8 cellular contexts compared by ENCODE assay signal in the genomic region with DNA sequence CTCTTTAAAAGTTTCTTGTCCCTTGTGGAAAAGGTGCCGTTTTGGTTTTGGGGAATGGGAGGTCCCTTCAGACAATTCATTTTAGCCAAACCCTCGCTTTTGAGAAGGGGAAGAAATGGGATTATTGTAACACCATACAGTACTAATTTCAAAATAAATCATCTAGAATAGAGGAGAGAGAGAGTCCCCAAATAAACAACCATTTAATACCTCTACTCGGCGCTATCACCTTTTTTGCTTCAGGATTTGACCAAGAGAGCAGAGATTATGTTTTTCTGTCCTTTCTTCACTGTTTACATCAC. TPM values are rescaled to one million over a fixed set of nuclear protein-coding genes. Genes with fewer than 3 reads are reported as not detected.
DNase-seq lines count a peak whose midpoint lies in the region; ATAC-seq and TF ChIP-seq lines count a peak whose summit lies in the region.

No MANE protein-coding gene starts in this region.

- no peak for TF ChIP-seq EP300 in stomach (IDR thresholded peaks at IDR 0.05)

- H3K36me3 Mint-ChIP-seq in activated T-helper 17 cell treated with anti-CD3 and anti-CD28 coated beads, Interleukin-2, amount 50 U/mL, for 72 hours (ENCODE audit: low read depth), result peaks cover 33% of the 10 kb centered on the region

- peaks cover 19% of the 10 kb centered on the region for H3K4me1 Mint-ChIP-seq in activated T-helper 17 cell treated with anti-CD3 and anti-CD28 coated beads, Interleukin-2, amount 50 U/mL, for 72 hours

- H3K4me3 Mint-ChIP-seq in activated T-helper 17 cell treated with anti-CD3 and anti-CD28 coated beads, Interleukin-2, amount 50 U/mL, for 72 hours, result peak overlapping the region; percentile 99

- no peaks in the 10 kb centered on the region for H3K36me3 ChIP-seq in stomach

- DNase-seq in NCI-H1105 treated with DMSO at 0.1 percent for 48 hours (lab: John Stamatoyannopoulos, UW) (peak; percentile 23), NCI-H1105 (lab: John Stamatoyannopoulos, UW) (no peak), stomach (no peak), NCI-H2227 treated with DMSO at 0.1 percent for 48 hours (lab: John Stamatoyannopoulos, UW) (no peak)

- peak overlapping the region; percentile 91 to 98 (median 94) for H3K27ac ChIP-seq in stomach

- peaks cover 33 to 49% (median 40%) of the 10 kb centered on the region in 4 donors for H3K4me1 ChIP-seq in stomach

- WGBS in stomach, 5 donors, result 24 to 36% (median 32%) methylated on average over 4 of the region's 4 CpGs

- H3K9me3 ChIP-seq in iPS-18c (ENCODE audit: control insufficient read depth, insufficient read depth, low read length), result no peaks in the 10 kb centered on the region
- no peaks in the 10 kb centered on the region for H3K9me3 ChIP-seq in stomach

- no peaks in the 10 kb centered on the region for H3K27me3 ChIP-seq in stomach

- H3K9me3 Mint-ChIP-seq in activated T-helper 17 cell treated with anti-CD3 and anti-CD28 coated beads, Interleukin-2, amount 50 U/mL, for 72 hours, result no peaks in the 10 kb centered on the region

- intact Hi-C loops in stomach (cut with DNase I; ENCODE audit: low total_unique reads), result no loop called here

- no peak for TF ChIP-seq POLR2A in stomach (IDR thresholded peaks at IDR 0.05)

- TF ChIP-seq CTCF in stomach (IDR thresholded peaks at IDR 0.05), result no peak

- peak overlapping the region; percentile 95 for H3K27ac Mint-ChIP-seq in activated T-helper 17 cell treated with anti-CD3 and anti-CD28 coated beads, Interleukin-2, amount 50 U/mL, for 72 hours

- no peaks in the 10 kb centered on the region for H3K27me3 Mint-ChIP-seq in activated T-helper 17 cell treated with anti-CD3 and anti-CD28 coated beads, Interleukin-2, amount 50 U/mL, for 72 hours

- ATAC-seq in activated T-helper 17 cell treated with anti-CD3 and anti-CD28 coated beads, Interleukin-2, amount 50 U/mL, for 72 hours (replicated peaks), result no peak
- ATAC-seq in GM19023 (IDR thresholded peaks at IDR 0.05; ENCODE audit: unreplicated experiment), result no peak
- no peak for ATAC-seq in HG03442 (IDR thresholded peaks at IDR 0.05; ENCODE audit: unreplicated experiment)

- H3K4me3 ChIP-seq in iPS-18c (ENCODE audit: insufficient read depth, low read depth, low read length), result peak overlapping the region; percentile 95
- peak overlapping the region; percentile 71 to 92 (median 86) for H3K4me3 ChIP-seq in stomach

RNA-seq across cellular contexts. Expression of a gene that starts 0.8 kb away (rescaled TPM):
- 10 to 100 TPM; 25.4 to 38.5 TPM for total RNA-seq in activated T-helper 17 cell treated with anti-CD3 and anti-CD28 coated beads, Interleukin-2, amount 50 U/mL, for 72 hours
- total RNA-seq in stomach, result 10 to 100 TPM in 4 of 5 donors, 1 to 10 TPM in 1; 7.2 to 49.0 (median 17.0) TPM
- polyA plus RNA-seq in stomach, result 1 to 10 TPM; 2.9 to 4.0 (median 3.0) TPM
